In genomic region chr1:114694540-114695310, GRCh38 we compare ENCODE assay signal across 33 cellular contexts. TPM values are rescaled to one million over a fixed set of nuclear protein-coding genes. Genes with fewer than 3 reads are reported as not detected.
"Had no signal": no experiment of that assay in that cellular context is flagged by ENCODE, and none has a peak within 500 bp of the region (broad histone marks: within the 10 kb centered on the region; RNA-seq: fewer than 3 reads in every experiment).

No MANE protein-coding gene starts in this region.

- H3K9me3 ChIP-seq: ascending aorta, breast epithelium, colonic mucosa, esophagus squamous epithelium, heart left ventricle had no signal

- ATAC-seq: activated naive CD4-positive, alpha-beta T cell treated with anti-CD3 and anti-CD28 coated beads, Interleukin-2, amount 50 U/mL, for 72 hours; activated T-cell treated with anti-CD3 and anti-CD28 coated beads, Interleukin-2, amount 50 U/mL, for 72 hours; heart left ventricle had no signal

- H3K36me3 ChIP-seq: ascending aorta, breast epithelium, cardiac muscle cell, colonic mucosa, esophagus squamous epithelium, heart left ventricle had no signal

- H3K27me3 ChIP-seq: ascending aorta, breast epithelium, colonic mucosa, esophagus squamous epithelium had no signal

- H3K4me3 ChIP-seq: ascending aorta, breast epithelium, cardiac muscle cell, colonic mucosa, esophagus squamous epithelium, heart left ventricle had no signal

- H3K27ac ChIP-seq: ascending aorta, breast epithelium, cardiac muscle cell, colonic mucosa, epithelial cell of prostate, esophagus squamous epithelium, heart left ventricle had no signal

- H3K4me1 ChIP-seq: ascending aorta, breast epithelium, colonic mucosa, esophagus squamous epithelium, heart left ventricle had no signal

- DNase-seq: activated CD4-positive, alpha-beta memory T cell treated with anti-CD3 and anti-CD28 coated beads, Interleukin-2, amount 10 ng/mL, durations not matched to agents 7 days and 5 days; activated CD4-positive, alpha-beta T cell treated with anti-CD3 and anti-CD28 coated beads for 1 hour; activated CD4-positive, alpha-beta T cell treated with anti-CD3 and anti-CD28 coated beads for 4 hours; activated CD4-positive, alpha-beta T cell treated with anti-CD3 and anti-CD28 coated beads, Interleukin-2, amount 10 ng/mL, durations not matched to agents 7 days and 5 days; activated CD4-positive, alpha-beta T cell treated with anti-CD3 and anti-CD28 coated beads, Interleukin-2, amount 50 U/mL, for 4 hours; activated CD4-positive, CD25-positive, alpha-beta regulatory T cell; activated CD8-positive, alpha-beta memory T cell treated with anti-CD3 and anti-CD28 coated beads, Interleukin-2, amount 50 U/mL, for 48 hours; activated gamma-delta T cell; activated naive CD4-positive, alpha-beta T cell; activated naive CD4-positive, alpha-beta T cell treated with anti-CD3 and anti-CD28 coated beads, Interleukin-2, amount 10 ng/mL, durations not matched to agents 7 days and 5 days; activated naive CD8-positive, alpha-beta T cell treated with anti-CD3 and anti-CD28 coated beads, Interleukin-2, amount 10 ng/mL, durations not matched to agents 7 days and 5 days; activated T-cell treated with anti-CD3 and anti-CD28 coated beads for 4 hours; activated T-cell treated with anti-CD3 and anti-CD28 coated beads, Interleukin-2, amount 50 U/mL, for 24 hours; activated T-cell treated with anti-CD3 and anti-CD28 coated beads, Interleukin-2, amount 50 U/mL, for 72 hours; central memory CD4-positive, alpha-beta T cell; cerebellar nuclear complex; colonic mucosa; effector CD8-positive, alpha-beta T cell; esophagus squamous epithelium; glutamatergic neuron; heart left ventricle; T-helper 2 cell had no signal

RNA-seq across cellular contexts. Expression of gene AMPD1, which starts 0.6 kb away (rescaled TPM):
- total RNA-seq: activated CD4-positive, alpha-beta memory T cell treated with anti-CD3 and anti-CD28 coated beads, Interleukin-2, amount 10 ng/mL, durations not matched to agents 7 days and 5 days; activated CD4-positive, alpha-beta T cell treated with anti-CD3 and anti-CD28 coated beads, Interleukin-2, amount 10 ng/mL, durations not matched to agents 7 days and 5 days; activated naive CD4-positive, alpha-beta T cell treated with anti-CD3 and anti-CD28 coated beads, Interleukin-2, amount 50 U/mL, for 72 hours; activated naive CD8-positive, alpha-beta T cell treated with anti-CD3 and anti-CD28 coated beads, Interleukin-2, amount 10 ng/mL, durations not matched to agents 7 days and 5 days; ascending aorta; cardiac muscle cell; dermis microvascular lymphatic vessel endothelial cell; endothelial cell of umbilical vein; fibroblast of lung; fibroblast of villous mesenchyme; frontal cortex; heart left ventricle; T-helper 1 cell treated with Interleukin-12 subunit alpha and Interleukin-12 subunit beta and Interleukin-4 antibody, amounts not matched to agents 30 ng/mL and 1 ng/mL, for 36 hours had no signal
- polyA plus RNA-seq: cardiac muscle cell, endothelial cell of umbilical vein, fibroblast of lung, heart left ventricle had no signal
